ENCODE assay signal across 8 cellular contexts in the genomic region with DNA sequence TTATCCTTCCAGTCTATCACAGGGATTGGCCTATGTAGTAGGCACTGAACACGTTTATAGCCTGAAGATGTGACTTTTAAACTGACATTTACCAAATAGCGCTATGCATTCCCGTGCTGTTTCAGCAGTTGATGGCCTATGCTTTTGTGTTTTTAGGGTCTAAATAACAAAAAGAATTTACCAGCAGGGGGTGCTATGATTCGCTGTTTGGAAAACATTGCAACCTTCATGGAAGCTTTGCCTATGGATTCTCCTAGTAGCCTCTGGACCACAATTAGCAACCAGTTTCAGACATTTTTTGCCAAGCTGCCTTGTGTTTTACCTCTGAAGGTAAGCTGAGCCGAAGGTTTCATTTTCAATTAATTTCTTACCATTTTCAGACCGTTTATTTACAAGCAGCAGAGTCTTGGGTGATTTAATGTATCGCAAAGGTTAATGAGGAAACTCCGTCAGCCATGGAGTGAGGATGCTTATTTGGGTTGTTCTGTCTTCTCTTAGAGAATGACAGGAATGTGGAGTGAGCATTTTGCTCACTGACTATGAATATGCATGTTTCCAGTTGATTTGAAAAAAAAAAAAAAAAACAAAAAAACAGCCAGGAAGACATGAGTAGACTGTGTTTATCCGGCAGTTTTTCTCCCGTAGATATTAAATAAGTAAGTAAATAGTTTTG.
DNase-seq lines count a peak whose midpoint lies in the region; ATAC-seq and TF ChIP-seq lines count a peak whose summit lies in the region.

No MANE protein-coding gene starts in this region.

- TF ChIP-seq EP300 in neural cell (conservative IDR thresholded peaks at IDR 0.05; ENCODE audit: poor library complexity, severe bottlenecking): no peak

- H4K20me1 ChIP-seq in DOHH2 (ENCODE audit: control insufficient read depth, insufficient read depth, low read depth, low read length): no peaks in the 10 kb centered on the region
- no peaks in the 10 kb centered on the region for H4K20me1 ChIP-seq in OCI-LY7 (ENCODE audit: insufficient read depth, low read length)
- no peaks in the 10 kb centered on the region for H4K20me1 ChIP-seq in neural cell (ENCODE audit: insufficient read depth)

- no peaks in the 10 kb centered on the region for H3F3A ChIP-seq in DOHH2 (ENCODE audit: control insufficient read depth, insufficient read depth)
- no peaks in the 10 kb centered on the region for H3F3A ChIP-seq in neural cell (ENCODE audit: insufficient read depth, low read length, poor library complexity, severe bottlenecking)

- H3K4me1 ChIP-seq in DOHH2 (ENCODE audit: control insufficient read depth, low read length): no peaks in the 10 kb centered on the region
- no peaks in the 10 kb centered on the region for H3K4me1 ChIP-seq in OCI-LY7 (ENCODE audit: insufficient read depth, low read length, poor library complexity, severe bottlenecking)

- H3K9me2 ChIP-seq in DOHH2 (replicated peaks; ENCODE audit: control insufficient read depth, low read length) (no peaks in the 10 kb centered on the region), OCI-LY7 (ENCODE audit: insufficient read depth, low read length) (no peaks in the 10 kb centered on the region), neural cell (ENCODE audit: insufficient read depth, low read length) (no peaks in the 10 kb centered on the region)

- BruUV-seq in OCI-LY7 (replicated peaks; lab: Mats Ljungman, UMichigan): no TSS peak

- ATAC-seq in HG02885 (IDR thresholded peaks at IDR 0.05; ENCODE audit: poor library complexity, unreplicated experiment): no peak
- no peak for ATAC-seq in HG03139 (IDR thresholded peaks at IDR 0.05; ENCODE audit: unreplicated experiment)
- no peak for ATAC-seq in GM18861 (IDR thresholded peaks at IDR 0.05; ENCODE audit: unreplicated experiment)

- no peak overlapping the region for H2AFZ ChIP-seq in OCI-LY7 (ENCODE audit: low read length)
- no peak overlapping the region for H2AFZ ChIP-seq in neural cell (ENCODE audit: low read depth, low read length)

- CTCF ChIA-PET in OCI-LY7 (lab: Charles Lee; ENCODE audit: unreplicated experiment): interaction anchor here (0.6 kb wide), 1 partner anchor 218 kb away, joined by 3 read pairs; no protein-coding TSS in a partner anchor

- no peak overlapping the region for H3K9ac ChIP-seq in neural cell (ENCODE audit: low read length)

- H3K27me3 ChIP-seq in DOHH2 (ENCODE audit: control insufficient read depth, low read length) (peaks cover 5% of the 10 kb centered on the region; the same call in 1 of the 2 replicates), neural cell (ENCODE audit: insufficient read depth, low read depth, low read length) (no peaks in the 10 kb centered on the region)

- H3K36me3 ChIP-seq in DOHH2 (ENCODE audit: control insufficient read depth, low read length): no peaks in the 10 kb centered on the region
- no peaks in the 10 kb centered on the region for H3K36me3 ChIP-seq in OCI-LY7 (ENCODE audit: insufficient read depth, low read length)
- peaks cover 26% of the 10 kb centered on the region for H3K36me3 ChIP-seq in neural cell (ENCODE audit: insufficient read depth, low read length)

- H3K27ac ChIP-seq in DOHH2 (ENCODE audit: low read depth, low read length) (no peak overlapping the region), OCI-LY7 (ENCODE audit: low read depth, low read length, poor library complexity, severe bottlenecking) (no peak overlapping the region), neural cell (ENCODE audit: low read length) (no peak overlapping the region)

- H3K4me3 ChIP-seq in DOHH2 (ENCODE audit: low read length) (no peak overlapping the region), OCI-LY7 (ENCODE audit: low read depth, low read length, poor library complexity, severe bottlenecking) (no peak overlapping the region), epithelial cell of esophagus (ENCODE audit: low read length) (no peak overlapping the region), neural cell (ENCODE audit: low read length) (no peak overlapping the region)

- no peaks in the 10 kb centered on the region for H3K79me2 ChIP-seq in DOHH2 (ENCODE audit: control insufficient read depth, low read length)
- H3K79me2 ChIP-seq in OCI-LY7 (ENCODE audit: insufficient read depth, low read depth, low read length): no peaks in the 10 kb centered on the region
- H3K79me2 ChIP-seq in neural cell (replicated peaks; ENCODE audit: insufficient read depth, low read length): no peaks in the 10 kb centered on the region

- peak; percentile 67 for TF ChIP-seq RAD21 in neural cell (conservative IDR thresholded peaks at IDR 0.05)

- peak; percentile 46 for DNase-seq in HT1080 (ENCODE audit: low read depth)
- DNase-seq in OCI-LY7 (ENCODE audit: low spot score): peak; percentile 57
- DNase-seq in epithelial cell of esophagus (ENCODE audit: low read depth): peak; percentile 63

- H3K9me3 ChIP-seq in DOHH2 (ENCODE audit: control insufficient read depth, insufficient read depth, low read length): no peaks in the 10 kb centered on the region
- H3K9me3 ChIP-seq in OCI-LY7 (ENCODE audit: low read length): no peaks in the 10 kb centered on the region
- H3K9me3 ChIP-seq in neural cell (ENCODE audit: low read length): no peaks in the 10 kb centered on the region

- H3K4me2 ChIP-seq in DOHH2 (ENCODE audit: low read length): no peak overlapping the region
- H3K4me2 ChIP-seq in OCI-LY7 (ENCODE audit: low read length): no peak overlapping the region
- H3K4me2 ChIP-seq in neural cell (ENCODE audit: low read length): no peak overlapping the region

- TF ChIP-seq CTCF in DOHH2 (IDR thresholded peaks at IDR 0.05; ENCODE audit: low read depth, low read length, poor library complexity, severe bottlenecking) (peak; percentile 71), OCI-LY7 (conservative IDR thresholded peaks at IDR 0.05; ENCODE audit: low read length) (peak; percentile 83), epithelial cell of esophagus (IDR thresholded peaks at IDR 0.05; ENCODE audit: insufficient read depth, low read depth, low read length, missing control alignments) (peak; percentile 56), neural cell (IDR thresholded peaks at IDR 0.05; ENCODE audit: poor library complexity, severe bottlenecking) (peak; percentile 65)

- POLR2A ChIA-PET in OCI-LY7 (lab: Charles Lee): interaction anchor here (0.6 to 1.0 kb wide), 8 partner anchors 15 to 1822 kb away, joined by 3 to 5 read pairs (median 4); no protein-coding TSS in a partner anchor

- intact Hi-C loops in OCI-LY7 (cut with micrococcal nuclease; ENCODE audit: unreplicated experiment): loop anchor here (2.0 kb wide), 2 partner anchors 238 to 252 kb away; no protein-coding TSS in a partner anchor

TF ChIP-seq in neural cell, 6 proteins besides CTCF, POLR2A, EP300 and RAD21:
- TF ChIP-seq POLR2AphosphoS5 (IDR thresholded peaks at IDR 0.05) (no peak), SMC3 (conservative IDR thresholded peaks at IDR 0.05; ENCODE audit: poor library complexity) (peak; percentile 70)
